Comparison of ENCODE assay signal across 11 cellular contexts in the genomic region with DNA sequence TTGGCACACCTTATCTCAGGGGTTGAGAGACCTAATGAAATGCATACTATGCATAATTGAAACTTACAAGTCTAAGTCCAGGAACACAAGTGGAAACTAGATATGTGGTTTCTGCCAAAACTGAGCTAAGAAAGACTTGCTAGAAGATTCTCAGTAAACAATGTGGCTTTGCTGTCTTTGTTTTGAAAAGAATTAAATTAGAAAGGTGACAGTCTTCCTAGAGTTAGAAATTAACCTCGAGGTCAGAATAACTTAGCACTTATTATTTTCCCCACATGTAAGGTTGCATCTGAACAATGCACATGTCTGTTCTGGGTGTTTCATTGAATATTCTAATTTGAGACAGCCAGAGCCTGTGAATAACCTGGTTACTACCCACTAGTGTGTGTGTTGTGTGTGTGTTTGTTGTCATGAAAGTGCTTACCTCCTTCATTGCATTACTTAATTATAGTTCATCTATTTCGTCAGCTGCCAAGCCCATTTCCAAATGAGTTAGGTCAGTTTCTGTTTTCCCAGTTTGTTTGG. TPM values are rescaled to one million over a fixed set of nuclear protein-coding genes. Genes with fewer than 3 reads are reported as not detected.
A peak's percentile ranks its signal among the peaks of the same experiment; 100 is the strongest.
DNase-seq lines count a peak whose midpoint lies in the region; ATAC-seq, FAIRE-seq and TF ChIP-seq lines count a peak whose summit lies in the region.
"Had no signal": no experiment of that assay in that cellular context is flagged by ENCODE, and none has a peak within 500 bp of the region (broad histone marks: within the 10 kb centered on the region; RNA-seq: fewer than 3 reads in every experiment).

No MANE protein-coding gene starts in this region.

- H3K36me3 Mint-ChIP-seq in glutamatergic neuron (ENCODE audit: unreplicated experiment), result no peaks in the 10 kb centered on the region
- H3K36me3 Mint-ChIP-seq in naive thymus-derived CD4-positive, alpha-beta T cell, result no peaks in the 10 kb centered on the region
- H3K36me3 Mint-ChIP-seq: natural killer cell had no signal

- CTCF ChIA-PET in HCT116 (lab: Charles Lee), result interaction anchor here (0.8 kb wide), 1 partner anchor 165 kb away, joined by 4 read pairs; no protein-coding TSS in a partner anchor
- CTCF ChIA-PET in naive thymus-derived CD4-positive, alpha-beta T cell (lab: Charles Lee), result no interaction called here

- ATAC-seq in GM18870 (IDR thresholded peaks at IDR 0.05; ENCODE audit: unreplicated experiment) (peak; percentile 41), HCT116 (no peak), HG03521 (IDR thresholded peaks at IDR 0.05; ENCODE audit: unreplicated experiment) (peak; percentile 42), gastroesophageal sphincter (no peak)
- ATAC-seq in naive thymus-derived CD4-positive, alpha-beta T cell, result no peak
- ATAC-seq: activated CD8-positive, alpha-beta T cell treated with anti-CD3 and anti-CD28 coated beads, Interleukin-2, amount 10 ng/mL, durations not matched to agents 7 days and 5 days; natural killer cell had no signal

- POLR2A ChIA-PET in HCT116 (lab: Charles Lee), result interaction anchor here (3.6 kb wide), 1 partner anchor 258 kb away, joined by 15 read pairs; no protein-coding TSS in a partner anchor
- POLR2A ChIA-PET in naive thymus-derived CD4-positive, alpha-beta T cell (lab: Charles Lee), result no interaction called here

- H3K9me3 Mint-ChIP-seq in glutamatergic neuron (ENCODE audit: unreplicated experiment), result no peaks in the 10 kb centered on the region
- no peaks in the 10 kb centered on the region for H3K9me3 Mint-ChIP-seq in naive thymus-derived CD4-positive, alpha-beta T cell
- H3K9me3 Mint-ChIP-seq: natural killer cell had no signal

- DNase-seq in HCT116 (ENCODE audit: low read depth, low spot score) (no peak), glutamatergic neuron (no peak), kidney (no peak)
- no peak for DNase-seq in activated effector memory CD4-positive, alpha-beta T cell treated with anti-CD3 and anti-CD28 coated beads, Interleukin-2, amount 50 U/mL, for 16 hours
- no peak for DNase-seq in naive thymus-derived CD4-positive, alpha-beta T cell
- DNase-seq: activated CD8-positive, alpha-beta T cell treated with anti-CD3 and anti-CD28 coated beads, Interleukin-2, amount 10 ng/mL, durations not matched to agents 7 days and 5 days; natural killer cell had no signal

- H3K9me2 ChIP-seq in HCT116 (ENCODE audit: insufficient read depth), result no peaks in the 10 kb centered on the region

- TF ChIP-seq POLR2A in HCT116 (IDR thresholded peaks at IDR 0.05; ENCODE audit: borderline replicate concordance, extremely low read depth, insufficient read depth, insufficient read length) (no peak), gastroesophageal sphincter (IDR thresholded peaks at IDR 0.05) (no peak)

- H3K36me3 ChIP-seq in HCT116 (ENCODE audit: control insufficient read depth in 1 of 2, insufficient read depth in 2 of 2, low read length in 2 of 2) (peaks cover 7 to 45% of the 10 kb centered on the region in 2 experiments; a peak in 3 of 4 replicates), gastroesophageal sphincter (no peaks in the 10 kb centered on the region), kidney (ENCODE audit: control insufficient read depth in 1 of 2, insufficient read depth in 2 of 2, low read length in 2 of 2) (no peaks in the 10 kb centered on the region)
- no peaks in the 10 kb centered on the region for H3K36me3 ChIP-seq in naive thymus-derived CD4-positive, alpha-beta T cell (ENCODE audit: control insufficient read depth in 2 of 3, insufficient read depth in 3 of 3, low read length in 3 of 3)
- H3K36me3 ChIP-seq: transverse colon had no signal

- no peaks in the 10 kb centered on the region for H3K9me3 ChIP-seq in HCT116 (ENCODE audit: control insufficient read depth in 1 of 2, insufficient read depth in 1 of 2, low read depth in 1 of 2, low read length in 2 of 2)
- H3K9me3 ChIP-seq in gastroesophageal sphincter, result no peaks in the 10 kb centered on the region
- H3K9me3 ChIP-seq in naive thymus-derived CD4-positive, alpha-beta T cell (ENCODE audit: control insufficient read depth in 2 of 3, low read length in 3 of 3), result no peaks in the 10 kb centered on the region
- no peaks in the 10 kb centered on the region for H3K9me3 ChIP-seq in kidney (ENCODE audit: control insufficient read depth in 1 of 2, low read length in 2 of 2)
- H3K9me3 ChIP-seq: transverse colon had no signal

- H2AFZ ChIP-seq in HCT116 (ENCODE audit: low read depth, low read length, poor library complexity, severe bottlenecking), result no peak overlapping the region

- H3K27me3 ChIP-seq in HCT116 (ENCODE audit: insufficient read depth, low read length), result no peaks in the 10 kb centered on the region
- H3K27me3 ChIP-seq in gastroesophageal sphincter, result no peaks in the 10 kb centered on the region
- peaks cover 0 to 16% of the 10 kb centered on the region in 2 donors for H3K27me3 ChIP-seq in naive thymus-derived CD4-positive, alpha-beta T cell (ENCODE audit: control insufficient read depth in 2 of 2, insufficient read depth in 2 of 2, low read length in 2 of 2)

- no peak for TF ChIP-seq RAD21 in HCT116 (IDR thresholded peaks at IDR 0.05; ENCODE audit: low read depth)

- peaks cover 97% of the 10 kb centered on the region for H3K79me2 ChIP-seq in HCT116 (ENCODE audit: insufficient read depth, low read length)

- H3K9ac ChIP-seq in HCT116 (ENCODE audit: low read length) (peak overlapping the region; percentile 94), kidney (ENCODE audit: low read length in 2 of 2) (no peak overlapping the region)

- WGBS in gastroesophageal sphincter (ENCODE audit: low coverage in 1 of 2), 2 donors, result 38 to 44% methylated on average over 2 of the region's 2 CpGs

- TF ChIP-seq CTCF in HCT116 (IDR thresholded peaks at IDR 0.05 in 2 of 3, conservative IDR thresholded peaks at IDR 0.05 in 1 of 3; ENCODE audit: borderline replicate concordance in 1 of 3, insufficient read depth in 1 of 3, low read depth in 2 of 3, low read length in 2 of 3) (no peak), gastroesophageal sphincter (IDR thresholded peaks at IDR 0.05) (no peak), glutamatergic neuron (IDR thresholded peaks at IDR 0.05; ENCODE audit: partially characterized antibody, unreplicated experiment) (no peak), kidney (IDR thresholded peaks at IDR 0.05; ENCODE audit: borderline replicate concordance, extremely low read depth, insufficient read depth) (no peak)

- intact Hi-C loops in HCT116 (cut with micrococcal nuclease), result loop anchor here (1.0 kb wide), 1 partner anchor 8 kb away; no protein-coding TSS in a partner anchor
- intact Hi-C loops in naive thymus-derived CD4-positive, alpha-beta T cell (cut with micrococcal nuclease), result no loop called here
- intact Hi-C loops in kidney (cut with DNase I), result loop anchor here (10.0 kb wide), 1 partner anchor 308 kb away; no protein-coding TSS in a partner anchor

- H3K4me3 ChIP-seq in HCT116 (replicated peaks in 1 of 2; ENCODE audit: low read depth in 1 of 2, low read length in 2 of 2), result peak overlapping the region; percentile 76 to 91
- H3K4me3 ChIP-seq in gastroesophageal sphincter, result peak overlapping the region; percentile 64 to 66
- no peak overlapping the region for H3K4me3 ChIP-seq in naive thymus-derived CD4-positive, alpha-beta T cell (ENCODE audit: low read length)
- H3K4me3 ChIP-seq in kidney (ENCODE audit: low read length in 2 of 2), result no peak overlapping the region

- H3K27me3 Mint-ChIP-seq in glutamatergic neuron (ENCODE audit: unreplicated experiment), result peaks cover 4% of the 10 kb centered on the region
- H3K27me3 Mint-ChIP-seq in naive thymus-derived CD4-positive, alpha-beta T cell, result peaks cover 32 to 64% (median 50%) of the 10 kb centered on the region in 5 donors

- no TSS peak for BruUV-seq in HCT116 (replicated peaks; lab: Mats Ljungman, UMichigan)

- no peak for TF ChIP-seq EP300 in gastroesophageal sphincter (IDR thresholded peaks at IDR 0.05)

- peaks cover 2% of the 10 kb centered on the region for H3K4me1 Mint-ChIP-seq in glutamatergic neuron (ENCODE audit: low read depth, unreplicated experiment)
- H3K4me1 Mint-ChIP-seq in naive thymus-derived CD4-positive, alpha-beta T cell, result peaks cover 5 to 17% (median 16%) of the 10 kb centered on the region in 7 donors

- RAD21 ChIA-PET in HCT116 (lab: Charles Lee; ENCODE audit: low non-redundant PET in 1 of 2, low total read pairs in 2 of 2, uncharacterized antibody in 2 of 2, unreplicated experiment in 2 of 2), result no interaction called here

- no peak for FAIRE-seq in kidney (lab: Jason Lieb, UNC)

- H3K4me3 Mint-ChIP-seq in glutamatergic neuron (ENCODE audit: unreplicated experiment), result no peak overlapping the region
- no peak overlapping the region for H3K4me3 Mint-ChIP-seq in naive thymus-derived CD4-positive, alpha-beta T cell
- H3K4me3 Mint-ChIP-seq: activated CD8-positive, alpha-beta T cell treated with anti-CD3 and anti-CD28 coated beads, Interleukin-2, amount 10 ng/mL, durations not matched to agents 7 days and 5 days; natural killer cell had no signal

- H3K27ac Mint-ChIP-seq in glutamatergic neuron (ENCODE audit: unreplicated experiment), result no peak overlapping the region
- H3K27ac Mint-ChIP-seq in naive thymus-derived CD4-positive, alpha-beta T cell, result no peak overlapping the region
- H3K27ac Mint-ChIP-seq: activated CD8-positive, alpha-beta T cell treated with anti-CD3 and anti-CD28 coated beads, Interleukin-2, amount 10 ng/mL, durations not matched to agents 7 days and 5 days; natural killer cell had no signal

- peak overlapping the region; percentile 84 for H3K4me2 ChIP-seq in HCT116 (ENCODE audit: low read length)

- H3K27ac ChIP-seq in HCT116 (ENCODE audit: low read depth, low read length), result peak overlapping the region; percentile 94
- peak overlapping the region in 3 of 4 donors; percentile 44 to 90 (median 86) for H3K27ac ChIP-seq in gastroesophageal sphincter
- no peak overlapping the region for H3K27ac ChIP-seq in naive thymus-derived CD4-positive, alpha-beta T cell (ENCODE audit: low read depth, low read length)
- no peak overlapping the region for H3K27ac ChIP-seq in kidney (ENCODE audit: low read depth in 2 of 2, low read length in 2 of 2)

- H3K4me1 ChIP-seq in HCT116 (ENCODE audit: control insufficient read depth in 1 of 2, insufficient read depth in 2 of 2, low read length in 2 of 2) (peaks cover 61 to 92% of the 10 kb centered on the region in 2 experiments), gastroesophageal sphincter (peaks cover 0 to 36% (median 0%) of the 10 kb centered on the region in 3 donors), kidney (ENCODE audit: control insufficient read depth in 1 of 2, insufficient read depth in 1 of 2, low read depth in 1 of 2, low read length in 2 of 2) (no peaks in the 10 kb centered on the region)
- H3K4me1 ChIP-seq in naive thymus-derived CD4-positive, alpha-beta T cell (ENCODE audit: control insufficient read depth in 2 of 2, insufficient read depth in 2 of 2, low read length in 2 of 2), result peaks cover 0 to 8% of the 10 kb centered on the region in 2 donors

- peaks cover 8% of the 10 kb centered on the region; the same call in 1 of the 2 replicates for H4K20me1 ChIP-seq in HCT116 (ENCODE audit: insufficient read depth)

RNA-seq across cellular contexts. Expression of gene EREG, which starts 1.5 kb away (rescaled TPM):
- total RNA-seq in HCT116 (2021; ENCODE audit: unreplicated experiment) (498 TPM), gastroesophageal sphincter (1 to 10 TPM; 2.4 to 7.8 (median 4.8) TPM), glutamatergic neuron (ENCODE audit: unreplicated experiment) (not detected), kidney (0.44 TPM)
- 167 and 184 TPM in 2 replicates for polyA plus RNA-seq in HCT116 (2012)
- 10 to 100 TPM in 2 of 5 experiments, not detected in 3; 10.3 to 37.7 TPM for total RNA-seq in naive thymus-derived CD4-positive, alpha-beta T cell
- polyA plus RNA-seq in naive thymus-derived CD4-positive, alpha-beta T cell, result not detected
- polyA plus RNA-seq in kidney (ENCODE audit: insufficient read depth, low read depth, low replicate concordance), result not detected
- total RNA-seq: activated CD8-positive, alpha-beta T cell treated with anti-CD3 and anti-CD28 coated beads, Interleukin-2, amount 10 ng/mL, durations not matched to agents 7 days and 5 days had no signal

RNA-seq across cellular contexts. Expression of gene EPGN, which starts 58.2 kb away (rescaled TPM):
- total RNA-seq in HCT116 (2021; ENCODE audit: unreplicated experiment) (1.5 TPM), gastroesophageal sphincter (1 to 10 TPM in 1 of 4 donors, not detected in 3; 1.6 TPM), glutamatergic neuron (ENCODE audit: unreplicated experiment) (not detected), kidney (1.6 TPM)
- polyA plus RNA-seq in HCT116 (2012), result 0.47 and 0.75 TPM in 2 replicates
- 1 to 10 TPM in 1 of 5 experiments, under 1 TPM in 3, not detected in 1; 0.29 to 1.1 (median 0.43) TPM for total RNA-seq in naive thymus-derived CD4-positive, alpha-beta T cell
- polyA plus RNA-seq in naive thymus-derived CD4-positive, alpha-beta T cell, result under 1 TPM in 1 of 2 donors, not detected in 1; 0.29 TPM
- polyA plus RNA-seq in kidney (ENCODE audit: insufficient read depth, low read depth, low replicate concordance), result not detected
- total RNA-seq: activated CD8-positive, alpha-beta T cell treated with anti-CD3 and anti-CD28 coated beads, Interleukin-2, amount 10 ng/mL, durations not matched to agents 7 days and 5 days; natural killer cell; transverse colon had no signal

Comparison
In these comparisons a context has a peak if more than half of its experiments do, and no peak if none do; other contexts are left out.
1. ATAC-seq: peak in GM18870 (single experiment) and HG03521 (single experiment); none in HCT116 (single experiment), gastroesophageal sphincter (single experiment) and naive thymus-derived CD4-positive, alpha-beta T cell (single experiment).
2. H3K27ac ChIP-seq: peak in HCT116 (single experiment) and gastroesophageal sphincter (3 of 4); none in naive thymus-derived CD4-positive, alpha-beta T cell (single experiment) and kidney (0 of 2).
3. H3K4me3 ChIP-seq: peak in HCT116 (2 of 2) and gastroesophageal sphincter (2 of 2); none in naive thymus-derived CD4-positive, alpha-beta T cell (single experiment) and kidney (0 of 2).
4. RNA of gene EREG, which starts 1.5 kb away (total RNA-seq): 498 TPM in HCT116 (single experiment); 2.4 to 7.8 TPM in gastroesophageal sphincter, 0.44 TPM in kidney (single experiment), 10.3 to 37.7 TPM in naive thymus-derived CD4-positive, alpha-beta T cell and not detected in glutamatergic neuron (single experiment); every median in the first group is over 10 times any median in the second.
5. intact Hi-C loops: an anchor here in HCT116 (1.0 kb wide) and kidney (10.0 kb wide); none called in naive thymus-derived CD4-positive, alpha-beta T cell.